Comparison of ENCODE assay signal across 25 cellular contexts in genomic region chr10:30313579-30314376, GRCh38.
"Had no signal": no experiment of that assay in that cellular context is flagged by ENCODE, and none has a peak within 500 bp of the region (broad histone marks: within the 10 kb centered on the region; RNA-seq: fewer than 3 reads in every experiment).

No MANE protein-coding gene starts in this region.

- H3K9me3 ChIP-seq: body of pancreas, heart left ventricle, left ventricle myocardium inferior, mucosa of descending colon, upper lobe of left lung, vagina had no signal

- FAIRE-seq: islet of Langerhans had no signal

- H3K4me3 ChIP-seq: body of pancreas, coronary artery, dorsolateral prefrontal cortex, heart left ventricle, left ventricle myocardium inferior, lung, mucosa of descending colon, skin epidermis, upper lobe of left lung, vagina had no signal

- H3K27me3 ChIP-seq: body of pancreas, dorsolateral prefrontal cortex, heart left ventricle, upper lobe of left lung, vagina had no signal

- H3K27ac ChIP-seq: body of pancreas, coronary artery, dorsolateral prefrontal cortex, heart left ventricle, left ventricle myocardium inferior, skin epidermis, upper lobe of left lung, vagina had no signal

- H3K4me1 ChIP-seq: body of pancreas, heart left ventricle, left ventricle myocardium inferior, upper lobe of left lung, vagina had no signal

- DNase-seq: activated CD4-positive, alpha-beta memory T cell treated with anti-CD3 and anti-CD28 coated beads for 36 hours; activated CD4-positive, alpha-beta T cell treated with anti-CD3 and anti-CD28 coated beads, Interleukin-2, amount 10 ng/mL, durations not matched to agents 24 days and 14 days; activated CD4-positive, CD25-positive, alpha-beta regulatory T cell treated with anti-CD3 and anti-CD28 coated beads, Interleukin-2, amount 50 U/mL, for 72 hours; activated CD8-positive, alpha-beta memory T cell treated with anti-CD3 and anti-CD28 coated beads, Interleukin-2, amount 50 U/mL, for 4 hours; activated naive CD4-positive, alpha-beta T cell; activated T-cell treated with anti-CD3 and anti-CD28 coated beads, Interleukin-2, amount 50 U/mL, for 48 hours; aorta; body of pancreas; dorsolateral prefrontal cortex; effector memory CD4-positive, alpha-beta T cell; foreskin fibroblast; heart left ventricle; left ventricle myocardium inferior; mesendoderm; mucosa of descending colon; stimulated activated CD4-positive, alpha-beta T cell treated with anti-CD3 and anti-CD28 coated beads, Interleukin-4, amount 100 ng/mL, for 24 hours; substantia nigra; T-helper 17 cell; T1000; upper lobe of left lung had no signal
